1 cellular context compared by ENCODE assay signal in the genomic region with DNA sequence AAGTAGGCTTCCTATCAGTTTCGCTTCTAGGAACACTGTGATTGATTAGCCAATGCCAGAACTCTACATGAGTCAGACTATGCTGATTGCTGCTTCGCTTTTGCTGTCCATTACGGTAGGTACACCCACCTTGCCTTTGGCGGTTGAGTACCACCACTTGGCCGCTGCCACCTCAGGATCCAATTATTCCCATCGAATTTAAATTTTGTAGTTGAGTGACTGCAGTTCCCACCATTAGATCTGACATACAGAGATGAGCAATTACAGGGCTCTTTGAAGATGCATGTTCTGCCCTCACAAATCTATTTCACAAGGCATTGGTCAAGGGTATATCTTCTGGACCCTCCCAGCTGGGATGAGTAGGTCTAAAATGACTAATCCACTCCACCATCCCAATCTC. TPM values are rescaled to one million over a fixed set of nuclear protein-coding genes. Genes with fewer than 3 reads are reported as not detected.
"Had no signal": no experiment of that assay in that cellular context is flagged by ENCODE, and none has a peak within 500 bp of the region (broad histone marks: within the 10 kb centered on the region; RNA-seq: fewer than 3 reads in every experiment).

No MANE protein-coding gene starts in this region.

RNA-seq across cellular contexts. Expression of a gene that starts 43.3 kb away (rescaled TPM):
- total RNA-seq: GM23248 had no signal
